28 cellular contexts compared by ENCODE assay signal in genomic region chr7:132345030-132345429, GRCh38.
"Had no signal": no experiment of that assay in that cellular context is flagged by ENCODE, and none has a peak within 500 bp of the region (broad histone marks: within the 10 kb centered on the region; RNA-seq: fewer than 3 reads in every experiment).

No MANE protein-coding gene starts in this region.

- H3K36me3 ChIP-seq: colonic mucosa, esophagus muscularis mucosa, esophagus squamous epithelium, gastrocnemius medialis, gastroesophageal sphincter, heart left ventricle, heart right ventricle had no signal

- H3K9me3 ChIP-seq: colonic mucosa, esophagus muscularis mucosa, esophagus squamous epithelium, gastrocnemius medialis, gastroesophageal sphincter, heart left ventricle, heart right ventricle had no signal

- H3K27me3 ChIP-seq: colonic mucosa, esophagus muscularis mucosa, foreskin keratinocyte, gastrocnemius medialis, heart left ventricle had no signal

- DNase-seq: colonic mucosa; cortex of kidney; dermis blood vessel endothelial cell; dorsolateral prefrontal cortex; effector CD4-positive, alpha-beta T cell; effector CD8-positive, alpha-beta T cell; effector memory CD4-positive, alpha-beta T cell; effector memory CD8-positive, alpha-beta T cell; endodermal cell; erythroblast; esophagus squamous epithelium; foreskin fibroblast; foreskin keratinocyte; foreskin melanocyte; gastrocnemius medialis; glutamatergic neuron; head of caudate nucleus; heart left ventricle; heart right ventricle had no signal

- H3K4me1 ChIP-seq: colonic mucosa, esophagus muscularis mucosa, esophagus squamous epithelium, foreskin keratinocyte, gastroesophageal sphincter had no signal

- H3K27ac ChIP-seq: colonic mucosa, coronary artery, dorsolateral prefrontal cortex, epithelial cell of prostate, esophagus muscularis mucosa, esophagus squamous epithelium, foreskin keratinocyte, gastrocnemius medialis, gastroesophageal sphincter had no signal

- H3K4me3 ChIP-seq: colonic mucosa, coronary artery, dorsolateral prefrontal cortex, esophagus muscularis mucosa, esophagus squamous epithelium, gastrocnemius medialis, gastroesophageal sphincter, heart left ventricle, heart right ventricle had no signal

- ATAC-seq: effector memory CD8-positive, alpha-beta T cell; esophagus mucosa; foreskin keratinocyte; gastrocnemius medialis; gastroesophageal sphincter had no signal

- FAIRE-seq: colon, endometrium, endothelial cell of umbilical vein, frontal cortex had no signal
